In genomic region chr7:119482671-119483070, GRCh38 we compare ENCODE assay signal across 18 cellular contexts.
"Had no signal": no experiment of that assay in that cellular context is flagged by ENCODE, and none has a peak within 500 bp of the region (broad histone marks: within the 10 kb centered on the region; RNA-seq: fewer than 3 reads in every experiment).

No MANE protein-coding gene starts in this region.

- H3K27ac ChIP-seq: pancreas, right lobe of liver, stomach, testis had no signal

- H3K4me1 ChIP-seq: pancreas, right lobe of liver, stomach, testis had no signal

- H3K9me3 ChIP-seq: pancreas, right lobe of liver, stomach, testis had no signal

- H3K36me3 ChIP-seq: pancreas, right lobe of liver, stomach had no signal

- DNase-seq: activated CD4-positive, CD25-positive, alpha-beta regulatory T cell treated with anti-CD3 and anti-CD28 coated beads, Interleukin-2, amount 50 U/mL, for 72 hours; activated CD8-positive, alpha-beta memory T cell treated with anti-CD3 and anti-CD28 coated beads for 24 hours; activated CD8-positive, alpha-beta memory T cell treated with anti-CD3 and anti-CD28 coated beads, Interleukin-2, amount 50 U/mL, for 48 hours; activated effector memory CD4-positive, alpha-beta T cell treated with Interleukin-2 at 50 U/mL for 16 hours; activated naive CD4-positive, alpha-beta T cell treated with anti-CD3 and anti-CD28 coated beads, Interleukin-2, amount 10 ng/mL, durations not matched to agents 7 days and 5 days; activated naive CD8-positive, alpha-beta T cell treated with anti-CD3 and anti-CD28 coated beads, Interleukin-2, amount 50 U/mL, for 24 hours; activated T-cell treated with anti-CD3 and anti-CD28 coated beads, Interleukin-2, amount 50 U/mL, for 48 hours; effector memory CD8-positive, alpha-beta T cell; foreskin fibroblast; left cardiac atrium; naive thymus-derived CD4-positive, alpha-beta T cell; small intestine; stimulated activated CD4-positive, alpha-beta T cell treated with anti-CD3 and anti-CD28 coated beads, Interleukin-4, amount 100 ng/mL, for 24 hours had no signal

- H3K27me3 ChIP-seq: pancreas, right lobe of liver, stomach, testis had no signal

- ATAC-seq: effector memory CD8-positive, alpha-beta T cell; left cardiac atrium; naive thymus-derived CD4-positive, alpha-beta T cell; stimulated activated effector memory CD8-positive, alpha-beta T cell treated with anti-CD3 and anti-CD28 coated beads, Interleukin-12 subunit alpha, Interleukin-12 subunit beta, amount 100 ng/mL, for 72 hours had no signal

- FAIRE-seq: pancreas, small intestine had no signal

- H3K4me3 ChIP-seq: pancreas, right lobe of liver, stomach, testis had no signal
